ENCODE assay signal across 1 cellular context in the genomic region with DNA sequence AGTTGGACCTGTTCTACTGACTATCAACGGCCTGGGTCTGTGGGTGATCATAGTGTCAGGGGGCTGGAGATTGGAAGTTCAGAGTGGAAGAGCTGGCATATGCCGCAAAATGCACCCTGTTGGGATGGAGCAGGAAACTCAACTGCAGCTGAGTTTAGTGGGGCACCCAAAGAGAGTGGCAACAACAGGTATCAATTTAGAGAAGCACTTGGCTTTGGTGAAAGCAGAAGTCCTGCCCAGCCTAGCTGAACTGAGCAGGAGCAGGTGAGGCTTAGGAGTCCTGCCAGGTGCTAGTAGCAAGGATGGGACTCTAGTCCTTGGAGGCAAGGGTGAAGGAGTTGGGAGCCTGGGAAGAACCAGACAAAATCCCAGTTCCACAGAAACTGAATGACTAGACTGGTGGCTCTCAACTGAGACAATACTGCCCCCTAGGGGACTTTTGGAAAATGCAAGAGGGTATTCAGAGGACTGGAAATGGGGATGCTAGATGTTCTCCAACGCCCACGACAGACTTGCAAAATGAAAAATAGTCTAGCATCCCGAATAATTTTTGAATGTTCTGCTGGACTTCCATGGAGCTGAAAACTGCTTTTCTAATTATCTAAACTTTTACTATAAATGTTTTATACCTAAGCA.
TF ChIP-seq lines count a peak whose summit lies in the region.

No MANE protein-coding gene starts in this region.

TF ChIP-seq in WTC11, 78 proteins besides CTCF, POLR2A, EP300 and RAD21 (continued from another document):
- TF ChIP-seq, protein P1, sequence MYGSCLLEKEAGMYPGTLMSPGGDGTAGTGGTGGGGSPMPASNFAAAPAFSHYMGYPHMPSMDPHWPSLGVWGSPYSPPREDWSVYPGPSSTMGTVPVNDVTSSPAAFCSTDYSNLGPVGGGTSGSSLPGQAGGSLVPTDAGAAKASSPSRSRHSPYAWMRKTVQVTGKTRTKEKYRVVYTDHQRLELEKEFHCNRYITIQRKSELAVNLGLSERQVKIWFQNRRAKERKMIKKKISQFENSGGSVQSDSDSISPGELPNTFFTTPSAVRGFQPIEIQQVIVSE (CRISPR knock-in tag; IDR thresholded peaks at IDR 0.05; ENCODE audit: borderline replicate concordance) = no peak
TF ChIP-seq in WTC11: peak in this region for 0.
